Comparison of ENCODE assay signal across 8 cellular contexts in the genomic region with DNA sequence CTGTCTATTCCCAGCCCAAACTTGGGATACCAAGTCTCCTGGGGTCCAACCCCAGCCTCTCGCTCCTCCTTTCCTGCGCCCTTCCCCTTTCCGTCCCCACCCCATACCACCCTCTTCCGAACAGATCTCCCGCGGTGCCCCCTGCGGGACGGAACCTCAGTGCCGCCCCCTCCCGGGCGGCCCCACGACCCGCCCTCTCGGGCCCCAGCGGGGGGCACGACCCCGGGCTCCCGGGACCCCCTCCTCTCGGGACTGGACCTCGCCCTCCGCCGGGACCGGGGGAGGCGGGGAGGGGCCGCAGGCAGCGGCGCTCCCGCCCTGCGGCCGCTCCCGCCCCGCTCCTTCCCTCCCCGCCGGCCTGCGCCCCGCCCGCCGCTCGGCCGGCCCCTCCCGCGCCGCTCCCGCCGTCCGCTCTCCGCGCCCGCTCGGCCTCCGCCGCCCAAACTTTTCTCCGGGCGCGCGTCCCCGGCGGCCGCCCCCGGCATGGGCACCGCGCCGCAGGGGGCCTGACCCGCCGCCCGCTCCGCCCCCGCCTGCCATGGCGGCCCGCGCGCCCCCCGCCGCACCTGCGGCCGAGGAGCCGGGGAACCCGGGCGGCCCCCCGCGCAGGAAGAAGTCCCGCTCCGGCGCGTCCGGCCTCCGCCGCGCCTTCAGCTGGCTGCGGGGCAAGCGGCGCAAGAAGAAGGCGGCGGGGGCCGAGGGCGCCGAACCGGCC. TPM values are rescaled to one million over a fixed set of nuclear protein-coding genes. Genes with fewer than 3 reads are reported as not detected.
DNase-seq lines count a peak whose midpoint lies in the region; ATAC-seq, FAIRE-seq and TF ChIP-seq lines count a peak whose summit lies in the region.

No MANE protein-coding gene starts in this region.

- H3K27me3 ChIP-seq in right atrium auricular region (no peaks in the 10 kb centered on the region), gastrocnemius medialis (no peaks in the 10 kb centered on the region)

- peak overlapping the region; percentile 71 for H3K4me3 ChIP-seq in AG10803 (ENCODE audit: low read length)
- H3K4me3 ChIP-seq in right atrium auricular region, result peak overlapping the region; percentile 60 to 76
- H3K4me3 ChIP-seq in gastrocnemius medialis, result peak overlapping the region; percentile 59 to 94 (median 64)

- ATAC-seq in activated T-helper 17 cell treated with anti-CD3 and anti-CD28 coated beads, Interleukin-2, amount 50 U/mL, for 72 hours (replicated peaks), result no peak
- peak; percentile 67 to 69 for ATAC-seq in gastrocnemius medialis
- ATAC-seq in HG03025 (IDR thresholded peaks at IDR 0.05; ENCODE audit: low FRiP score, unreplicated experiment), result no peak

- TF ChIP-seq POLR2A in H54 (IDR thresholded peaks at IDR 0.05; ENCODE audit: low read depth, low read length), result no peak
- no peak for TF ChIP-seq POLR2A in gastrocnemius medialis (IDR thresholded peaks at IDR 0.05)

- FAIRE-seq in H54 (lab: Jason Lieb, UNC), result no peak
- FAIRE-seq in GM19239 (lab: Jason Lieb, UNC), result no peak

- H3K36me3 Mint-ChIP-seq in activated T-helper 17 cell treated with anti-CD3 and anti-CD28 coated beads, Interleukin-2, amount 50 U/mL, for 72 hours (ENCODE audit: low read depth), result no peaks in the 10 kb centered on the region

- H3K36me3 ChIP-seq in right atrium auricular region (no peaks in the 10 kb centered on the region), gastrocnemius medialis (no peaks in the 10 kb centered on the region)

- H3K4me1 ChIP-seq in right atrium auricular region, result peaks cover 0 to 26% of the 10 kb centered on the region in 2 donors
- peaks cover 6 to 16% of the 10 kb centered on the region in 2 donors for H3K4me1 ChIP-seq in gastrocnemius medialis

- H3K27ac ChIP-seq in right atrium auricular region, result peak overlapping the region; percentile 68 to 82
- peak overlapping the region; percentile 66 to 82 (median 77) for H3K27ac ChIP-seq in gastrocnemius medialis

- TF ChIP-seq CTCF in AG10803 (conservative IDR thresholded peaks at IDR 0.05; ENCODE audit: low read length) (peak; percentile 37), right atrium auricular region (IDR thresholded peaks at IDR 0.05) (peak; percentile 51 to 59), gastrocnemius medialis (IDR thresholded peaks at IDR 0.05 in 4 of 5, conservative IDR thresholded peaks at IDR 0.05 in 1 of 5) (peak; percentile 25 to 48 (median 37))

- H3K9me3 ChIP-seq in right atrium auricular region, result no peaks in the 10 kb centered on the region
- H3K9me3 ChIP-seq in gastrocnemius medialis, result no peaks in the 10 kb centered on the region

- H3K27ac Mint-ChIP-seq in activated T-helper 17 cell treated with anti-CD3 and anti-CD28 coated beads, Interleukin-2, amount 50 U/mL, for 72 hours, result no peak overlapping the region

- H3K4me3 Mint-ChIP-seq in activated T-helper 17 cell treated with anti-CD3 and anti-CD28 coated beads, Interleukin-2, amount 50 U/mL, for 72 hours, result peak overlapping the region; percentile 63

- intact Hi-C loops in gastrocnemius medialis (cut with DNase I; ENCODE audit: low total_unique reads), result loop anchor here (2.0 kb wide), 2 partner anchors 29 to 91 kb away; a partner anchor contains a TSS

- no peaks in the 10 kb centered on the region for H3K4me1 Mint-ChIP-seq in activated T-helper 17 cell treated with anti-CD3 and anti-CD28 coated beads, Interleukin-2, amount 50 U/mL, for 72 hours

- in situ Hi-C loops in gastrocnemius medialis (cut with MboI; ENCODE audit: low sequenced_read_pairs in 4 of 4), result no loop called here

- DNase-seq in AG10803 (ENCODE audit: low read depth) (no peak), H54 (ENCODE audit: insufficient read length, low spot score) (peak; percentile 60), right atrium auricular region (ENCODE audit: low spot score) (no peak), gastrocnemius medialis (no peak), NCI-H1092 treated with DMSO at 0.1 percent for 48 hours (lab: John Stamatoyannopoulos, UW) (no peak), GM19239 (ENCODE audit: insufficient read length, low spot score) (no peak)

- peaks cover 12% of the 10 kb centered on the region for H3K27me3 Mint-ChIP-seq in activated T-helper 17 cell treated with anti-CD3 and anti-CD28 coated beads, Interleukin-2, amount 50 U/mL, for 72 hours

- H3K9me3 Mint-ChIP-seq in activated T-helper 17 cell treated with anti-CD3 and anti-CD28 coated beads, Interleukin-2, amount 50 U/mL, for 72 hours, result no peaks in the 10 kb centered on the region

RNA-seq across cellular contexts. Expression of a gene that starts 39.0 kb away (rescaled TPM):
- total RNA-seq in activated T-helper 17 cell treated with anti-CD3 and anti-CD28 coated beads, Interleukin-2, amount 50 U/mL, for 72 hours, result not detected
- total RNA-seq in right atrium auricular region (10 to 100 TPM; 19.0 to 32.8 TPM), gastrocnemius medialis (100 to 1,000 TPM in 3 of 4 donors, 10 to 100 TPM in 1; 68.3 to 252 (median 158) TPM)

Comparison
In these comparisons a context has a peak if more than half of its experiments do, and no peak if none do; other contexts are left out.
1. ATAC-seq: peak in gastrocnemius medialis (2 of 2); none in activated T-helper 17 cell treated with anti-CD3 and anti-CD28 coated beads, Interleukin-2, amount 50 U/mL, for 72 hours (single experiment) and HG03025 (single experiment).
2. RNA of a gene that starts 39.0 kb away (total RNA-seq): 68.3 to 252 TPM in gastrocnemius medialis and 19.0 to 32.8 TPM in right atrium auricular region; not detected in activated T-helper 17 cell treated with anti-CD3 and anti-CD28 coated beads, Interleukin-2, amount 50 U/mL, for 72 hours; every median in the first group is over 10 times any median in the second.
3. Peak in every context shown above with its lines, with median percentiles within 50 percentile points of each other: H3K4me3 ChIP-seq and CTCF ChIP-seq.